In genomic region chr9:122125158-122125890, GRCh38 we compare ENCODE assay signal across 1 cellular context.
TF ChIP-seq lines count a peak whose summit lies in the region.

No MANE protein-coding gene starts in this region.

TF ChIP-seq in H1, 55 proteins besides CTCF, POLR2A, EP300 and RAD21:
- TF ChIP-seq CTBP2 (IDR thresholded peaks at IDR 0.05; ENCODE audit: borderline replicate concordance, insufficient read depth, insufficient read length, low read length) = no peak
- TF ChIP-seq CBX5 (IDR thresholded peaks at IDR 0.05; ENCODE audit: low read depth, low read length) = no peak
- TF ChIP-seq SIN3A (conservative IDR thresholded peaks at IDR 0.05 in 1 of 2, IDR thresholded peaks at IDR 0.05 in 1 of 2; ENCODE audit: low read depth in 1 of 2, low read length in 2 of 2) = peak in 1 of 2 experiments; percentile 61; a peak in 1 of 4 replicates
- peak; percentile 62 for TF ChIP-seq BACH1 (IDR thresholded peaks at IDR 0.05; ENCODE audit: low read length)
